ENCODE assay signal across 1 cellular context in genomic region chr1:63545780-63546179, GRCh38.
TF ChIP-seq lines count a peak whose summit lies in the region.

No MANE protein-coding gene starts in this region.

TF ChIP-seq in IMR-90, 13 proteins besides CTCF, POLR2A, EP300 and RAD21:
- no peak for TF ChIP-seq NFE2L2 (IDR thresholded peaks at IDR 0.05; ENCODE audit: low read depth, low read length)
- TF ChIP-seq CEBPB (IDR thresholded peaks at IDR 0.05; ENCODE audit: low read depth, low read length), result peak; percentile 72
